In genomic region chr16:10961231-10961630, GRCh38 we compare ENCODE assay signal across 11 cellular contexts. TPM values are rescaled to one million over a fixed set of nuclear protein-coding genes. Genes with fewer than 3 reads are reported as not detected.
DNase-seq lines count a peak whose midpoint lies in the region; ATAC-seq, FAIRE-seq and TF ChIP-seq lines count a peak whose summit lies in the region.
"Had no signal": no experiment of that assay in that cellular context is flagged by ENCODE, and none has a peak within 500 bp of the region (broad histone marks: within the 10 kb centered on the region; RNA-seq: fewer than 3 reads in every experiment).

No MANE protein-coding gene starts in this region.

- H3K27ac ChIP-seq in brain microvascular endothelial cell (peak overlapping the region; percentile 86), keratinocyte (ENCODE audit: control insufficient read depth, insufficient read depth, low read length) (peak overlapping the region; percentile 19), transverse colon (peak overlapping the region; percentile 11 to 57 (median 50)), OCI-LY7 (ENCODE audit: low read depth, low read length, poor library complexity, severe bottlenecking) (no peak overlapping the region)
- H3K27ac ChIP-seq: A549 had no signal

- 75 to 89% methylated on average over 3 to 7 of the region's 7 CpGs for WGBS in transverse colon (ENCODE audit: low coverage in 1 of 2), 2 donors

- TF ChIP-seq CTCF in brain microvascular endothelial cell (IDR thresholded peaks at IDR 0.05; ENCODE audit: low read depth, low read length, missing control alignments) (no peak), keratinocyte (optimal IDR thresholded peaks at IDR 0.05 in 1 of 3, IDR thresholded peaks at IDR 0.05 in 1 of 3, conservative IDR thresholded peaks at IDR 0.05 in 1 of 3; ENCODE audit: extremely low read depth in 1 of 3, insufficient read depth in 2 of 3, low read length in 3 of 3) (no peak), transverse colon (IDR thresholded peaks at IDR 0.05) (no peak), OCI-LY7 (conservative IDR thresholded peaks at IDR 0.05; ENCODE audit: low read length) (no peak)

- no peaks in the 10 kb centered on the region for H3K9me2 ChIP-seq in OCI-LY7 (ENCODE audit: insufficient read depth, low read length)

- H3K4me1 Mint-ChIP-seq in activated T-cell treated with anti-CD3 and anti-CD28 coated beads, Interleukin-2, amount 50 U/mL, for 24 hours (ENCODE audit: low read depth) = peaks cover 85% of the 10 kb centered on the region
- H3K4me1 Mint-ChIP-seq in activated T-cell treated with anti-CD3 and anti-CD28 coated beads, Interleukin-2, amount 50 U/mL, for 4 hours (ENCODE audit: low read depth) = peaks cover 57% of the 10 kb centered on the region

- H2AFZ ChIP-seq in keratinocyte (ENCODE audit: control insufficient read depth, low read length) (no peak overlapping the region), OCI-LY7 (ENCODE audit: low read length) (no peak overlapping the region)

- no peak for FAIRE-seq in keratinocyte (lab: Jason Lieb, UNC)
- FAIRE-seq: A549 had no signal

- H3K9me3 ChIP-seq in keratinocyte (ENCODE audit: control insufficient read depth, low read depth, low read length) (no peaks in the 10 kb centered on the region), transverse colon (no peaks in the 10 kb centered on the region), OCI-LY7 (ENCODE audit: low read length) (no peaks in the 10 kb centered on the region)
- H3K9me3 ChIP-seq: A549 had no signal

- peak overlapping the region; percentile 44 for H3K27ac Mint-ChIP-seq in activated T-cell treated with anti-CD3 and anti-CD28 coated beads, Interleukin-2, amount 50 U/mL, for 24 hours

- H3K27me3 ChIP-seq in brain microvascular endothelial cell (replicated peaks) = no peaks in the 10 kb centered on the region
- H3K27me3 ChIP-seq in keratinocyte (ENCODE audit: control insufficient read depth, extremely low read depth, insufficient read depth, low read length) = no peaks in the 10 kb centered on the region
- no peaks in the 10 kb centered on the region for H3K27me3 ChIP-seq in transverse colon

- H3K4me1 ChIP-seq in keratinocyte (ENCODE audit: control insufficient read depth, extremely low read depth, insufficient read depth, low read length) (peaks cover 27% of the 10 kb centered on the region), transverse colon (peaks cover 0 to 11% (median 5%) of the 10 kb centered on the region in 4 donors), OCI-LY7 (ENCODE audit: insufficient read depth, low read length, poor library complexity, severe bottlenecking) (peaks cover 35% of the 10 kb centered on the region)

- H3K4me3 ChIP-seq in brain microvascular endothelial cell (ENCODE audit: low read depth, low read length) = no peak overlapping the region
- no peak overlapping the region for H3K4me3 ChIP-seq in keratinocyte (ENCODE audit: control insufficient read depth in 2 of 3, extremely low read depth in 1 of 3, insufficient read depth in 2 of 3, low read depth in 1 of 3, low read length in 3 of 3)
- H3K4me3 ChIP-seq in transverse colon = no peak overlapping the region
- H3K4me3 ChIP-seq in OCI-LY7 (ENCODE audit: low read depth, low read length, poor library complexity, severe bottlenecking) = no peak overlapping the region
- H3K4me3 ChIP-seq: A549, skin epidermis had no signal

- BruUV-seq in OCI-LY7 (replicated peaks; lab: Mats Ljungman, UMichigan) = no TSS peak

- H3K27me3 Mint-ChIP-seq in activated T-cell treated with anti-CD3 and anti-CD28 coated beads, Interleukin-2, amount 50 U/mL, for 24 hours = no peaks in the 10 kb centered on the region
- H3K27me3 Mint-ChIP-seq in activated T-cell treated with anti-CD3 and anti-CD28 coated beads, Interleukin-2, amount 50 U/mL, for 4 hours (ENCODE audit: low read depth) = no peaks in the 10 kb centered on the region

- peaks cover 76% of the 10 kb centered on the region for H3K36me3 Mint-ChIP-seq in activated T-cell treated with anti-CD3 and anti-CD28 coated beads, Interleukin-2, amount 50 U/mL, for 24 hours (ENCODE audit: low read depth)
- H3K36me3 Mint-ChIP-seq in activated T-cell treated with anti-CD3 and anti-CD28 coated beads, Interleukin-2, amount 50 U/mL, for 4 hours (ENCODE audit: insufficient read depth) = peaks cover 36% of the 10 kb centered on the region

- in situ Hi-C loops in brain microvascular endothelial cell (cut with HindIII; ENCODE audit: low pct_ligation_motif_present, low sequenced_read_pairs) = loop anchor here (25.0 kb wide), 1 partner anchor 401 kb away; no protein-coding TSS in a partner anchor
- in situ Hi-C loops in transverse colon (cut with MboI; ENCODE audit: low pct_ligation_motif_present in 1 of 4, low pct_unique_long_range_greater_than_20kb in 1 of 4, low sequenced_read_pairs in 3 of 4) = loop anchor here (10.0 to 25.0 kb wide), 4 partner anchors 294 to 576 kb away; partner anchors contain the start of gene SOCS1 (in 2 of the 4)

- H3K36me3 ChIP-seq in brain microvascular endothelial cell (replicated peaks) (peaks cover 10% of the 10 kb centered on the region), keratinocyte (ENCODE audit: control insufficient read depth in 2 of 2, extremely low read depth in 1 of 2, insufficient read depth in 2 of 2, low read length in 2 of 2) (peaks cover 13 to 21% of the 10 kb centered on the region in 2 experiments), transverse colon (no peaks in the 10 kb centered on the region), OCI-LY7 (ENCODE audit: insufficient read depth, low read length) (peaks cover 78% of the 10 kb centered on the region)

- H4K20me1 ChIP-seq in keratinocyte (ENCODE audit: control insufficient read depth, extremely low read depth, insufficient read depth, low read length) = no peaks in the 10 kb centered on the region
- H4K20me1 ChIP-seq in OCI-LY7 (ENCODE audit: insufficient read depth, low read length) = no peaks in the 10 kb centered on the region

- no peak for TF ChIP-seq EP300 in transverse colon (IDR thresholded peaks at IDR 0.05; ENCODE audit: low read depth)

- H3K79me2 ChIP-seq in keratinocyte (ENCODE audit: control insufficient read depth, insufficient read depth, low read length) = peaks cover 2% of the 10 kb centered on the region
- no peaks in the 10 kb centered on the region; the same call in 1 of the 2 replicates for H3K79me2 ChIP-seq in OCI-LY7 (ENCODE audit: insufficient read depth, low read depth, low read length)

- CTCF ChIA-PET in OCI-LY7 (lab: Charles Lee; ENCODE audit: unreplicated experiment) = no interaction called here

- H3K4me3 Mint-ChIP-seq in activated T-cell treated with anti-CD3 and anti-CD28 coated beads, Interleukin-2, amount 50 U/mL, for 24 hours = no peak overlapping the region
- no peak overlapping the region for H3K4me3 Mint-ChIP-seq in activated T-cell treated with anti-CD3 and anti-CD28 coated beads, Interleukin-2, amount 50 U/mL, for 4 hours

- no peak for DNase-seq in activated T-cell treated with anti-CD3 and anti-CD28 coated beads, Interleukin-2, amount 50 U/mL, for 24 hours
- no peak for DNase-seq in activated T-cell treated with anti-CD3 and anti-CD28 coated beads, Interleukin-2, amount 50 U/mL, for 4 hours
- DNase-seq in brain microvascular endothelial cell (peak; percentile 90), keratinocyte (ENCODE audit: low read depth, low spot score) (no peak), transverse colon (no peak), NCI-H1048 (lab: John Stamatoyannopoulos, UW) (no peak), OCI-LY7 (ENCODE audit: low spot score) (no peak)
- DNase-seq: activated CD4-positive, alpha-beta T cell treated with anti-CD3 and anti-CD28 coated beads for 1 hour had no signal

- H3K4me2 ChIP-seq in keratinocyte (ENCODE audit: control insufficient read depth, extremely low read depth, insufficient read depth, low read depth, low read length) (peak overlapping the region; percentile 23), OCI-LY7 (ENCODE audit: low read length) (no peak overlapping the region)
- H3K4me2 ChIP-seq: A549 had no signal

- TF ChIP-seq POLR2A in transverse colon (IDR thresholded peaks at IDR 0.05) = no peak

- intact Hi-C loops in transverse colon (cut with DNase I; ENCODE audit: low total_unique reads) (no loop called here), OCI-LY7 (cut with micrococcal nuclease; ENCODE audit: unreplicated experiment) (no loop called here)

- dilution Hi-C loops in keratinocyte (cut with MboI; ENCODE audit: extremely low pct_ligation_motif_present, low sequenced_read_pairs) = no loop called here

- H3K9ac ChIP-seq in keratinocyte (ENCODE audit: control insufficient read depth, extremely low read depth, insufficient read depth, low read length) = no peak overlapping the region

- POLR2A ChIA-PET in OCI-LY7 (lab: Charles Lee) = interaction anchor here (0.6 to 1.1 kb wide), 3 partner anchors 10 to 445 kb away, joined by 3 to 6 read pairs (median 3); no protein-coding TSS in a partner anchor

- no peak for ATAC-seq in activated T-cell treated with anti-CD3 and anti-CD28 coated beads, Interleukin-2, amount 50 U/mL, for 4 hours
- ATAC-seq in HG03280 (IDR thresholded peaks at IDR 0.05; ENCODE audit: unreplicated experiment) = no peak
- ATAC-seq: A549 had no signal

- H3K9me3 Mint-ChIP-seq in activated T-cell treated with anti-CD3 and anti-CD28 coated beads, Interleukin-2, amount 50 U/mL, for 24 hours = peaks cover 5% of the 10 kb centered on the region
- H3K9me3 Mint-ChIP-seq in activated T-cell treated with anti-CD3 and anti-CD28 coated beads, Interleukin-2, amount 50 U/mL, for 4 hours = no peaks in the 10 kb centered on the region

- peaks cover 3% of the 10 kb centered on the region for H3K9me1 ChIP-seq in keratinocyte (ENCODE audit: control insufficient read depth, extremely low read depth, insufficient read depth, low read length)

RNA-seq across cellular contexts. Expression of gene CLEC16A, which starts 16.9 kb away (rescaled TPM):
- total RNA-seq in activated T-cell treated with anti-CD3 and anti-CD28 coated beads, Interleukin-2, amount 50 U/mL, for 4 hours = 10 to 100 TPM; 25.2 to 26.4 (median 26.3) TPM
- 8.5 to 14.6 TPM (median 9.5 TPM) in 3 replicates for polyA plus RNA-seq in keratinocyte
- polyA plus RNA-seq in keratinocyte (2011; ENCODE audit: low read depth) = 21.1 TPM
- polyA plus RNA-seq in keratinocyte (2011; cell fraction: cytosol; rRNA removed) = 12.1 and 13.6 TPM in 2 replicates
- 24.2 and 28.2 TPM in 2 replicates for polyA plus RNA-seq in keratinocyte (2011; cell fraction: nucleus; rRNA removed)
- 12.7 and 15.2 TPM in 2 replicates for polyA plus RNA-seq in keratinocyte (2012; ENCODE audit: low replicate concordance)
- polyA minus RNA-seq in keratinocyte = 25.7 to 41.6 TPM (median 40.4 TPM) in 3 replicates
- 27.4 TPM for polyA minus RNA-seq in keratinocyte (2011; cell fraction: cytosol; rRNA and poly(A)+ RNA removed)
- 20.9 and 35.0 TPM in 2 replicates for polyA minus RNA-seq in keratinocyte (2011; cell fraction: nucleus; rRNA and poly(A)+ RNA removed)
- 100 to 1,000 TPM in 2 of 4 donors, 10 to 100 TPM in 2; 38.2 to 153 (median 92.7) TPM for total RNA-seq in transverse colon
- total RNA-seq in OCI-LY7 (2014; rRNA removed; shearing (Covaris generic)) = 26.2 and 31.1 TPM in 2 replicates
- total RNA-seq in OCI-LY7 (2022) = 50.9 and 52.0 TPM in 2 replicates

RNA-seq across cellular contexts. Expression of gene DEXI, which starts 19.0 kb away (rescaled TPM):
- total RNA-seq in activated T-cell treated with anti-CD3 and anti-CD28 coated beads, Interleukin-2, amount 50 U/mL, for 4 hours = 10 to 100 TPM; 27.0 to 30.2 (median 29.5) TPM
- 25.9 to 51.8 TPM (median 32.5 TPM) in 3 replicates for polyA plus RNA-seq in keratinocyte
- polyA plus RNA-seq in keratinocyte (2011; ENCODE audit: low read depth) = 6.2 TPM
- 57.6 and 76.6 TPM in 2 replicates for polyA plus RNA-seq in keratinocyte (2011; cell fraction: cytosol; rRNA removed)
- polyA plus RNA-seq in keratinocyte (2011; cell fraction: nucleus; rRNA removed) = 33.9 and 44.4 TPM in 2 replicates
- polyA plus RNA-seq in keratinocyte (2012; ENCODE audit: low replicate concordance) = 27.1 and 40.9 TPM in 2 replicates
- 37.2 to 80.4 TPM (median 58.4 TPM) in 3 replicates for polyA minus RNA-seq in keratinocyte
- 73.3 TPM for polyA minus RNA-seq in keratinocyte (2011; cell fraction: cytosol; rRNA and poly(A)+ RNA removed)
- polyA minus RNA-seq in keratinocyte (2011; cell fraction: nucleus; rRNA and poly(A)+ RNA removed) = 12.8 and 14.9 TPM in 2 replicates
- total RNA-seq in transverse colon (10 to 100 TPM; 36.2 to 76.4 (median 56.0) TPM), OCI-LY7 (2022) (13.5 and 15.1 TPM in 2 replicates)
- total RNA-seq in OCI-LY7 (2014; rRNA removed; shearing (Covaris generic)) = 12.7 and 17.6 TPM in 2 replicates
